In genomic region chr6:10838794-10839333, GRCh38 we compare ENCODE assay signal across 8 cellular contexts. TPM values are rescaled to one million over a fixed set of nuclear protein-coding genes. Genes with fewer than 3 reads are reported as not detected.
A peak's percentile ranks its signal among the peaks of the same experiment; 100 is the strongest.
DNase-seq lines count a peak whose midpoint lies in the region; ATAC-seq, FAIRE-seq and TF ChIP-seq lines count a peak whose summit lies in the region.

No MANE protein-coding gene starts in this region.

- peaks cover 35% of the 10 kb centered on the region for H3K27me3 Mint-ChIP-seq in activated T-helper 1 cell treated with anti-CD3 and anti-CD28 coated beads, Interleukin-12 subunit alpha, Interleukin-12 subunit beta, Interleukin-2, Interleukin-4 antibody, amounts not matched to agents 30 ng/mL and 10 ng/mL and 1 ng/mL, durations not matched to agents 14 hours and 24 hours and 36 hours (ENCODE audit: insufficient read depth)
- H3K27me3 Mint-ChIP-seq in stimulated activated naive CD8-positive, alpha-beta T cell treated with anti-CD3 and anti-CD28 coated beads, Interleukin-15, amount 100 ng/mL, for 72 hours = peaks cover 47% of the 10 kb centered on the region

- peak overlapping the region; percentile 67 for H2AFZ ChIP-seq in keratinocyte (ENCODE audit: control insufficient read depth, low read length)

- H3K9me1 ChIP-seq in keratinocyte (ENCODE audit: control insufficient read depth, extremely low read depth, insufficient read depth, low read length) = no peaks in the 10 kb centered on the region

- no peak overlapping the region for H3K27ac ChIP-seq in keratinocyte (ENCODE audit: control insufficient read depth, insufficient read depth, low read length)

- no peaks in the 10 kb centered on the region for H3K36me3 ChIP-seq in keratinocyte (ENCODE audit: control insufficient read depth in 2 of 2, extremely low read depth in 1 of 2, insufficient read depth in 2 of 2, low read length in 2 of 2)

- ATAC-seq in GM21360 (IDR thresholded peaks at IDR 0.05; ENCODE audit: unreplicated experiment) = peak; percentile 70
- ATAC-seq in HG03558 (IDR thresholded peaks at IDR 0.05; ENCODE audit: extremely low read depth, unreplicated experiment) = peak; percentile 46
- ATAC-seq in stimulated activated naive CD8-positive, alpha-beta T cell treated with anti-CD3 and anti-CD28 coated beads, Interleukin-15, amount 100 ng/mL, for 72 hours = peak; percentile 87

- no peaks in the 10 kb centered on the region for H4K20me1 ChIP-seq in keratinocyte (ENCODE audit: control insufficient read depth, extremely low read depth, insufficient read depth, low read length)

- DNase-seq in activated T-helper 1 cell treated with anti-CD3 and anti-CD28 coated beads, Interleukin-12 subunit alpha, Interleukin-12 subunit beta, Interleukin-2, Interleukin-4 antibody, amounts not matched to agents 30 ng/mL and 10 ng/mL and 1 ng/mL, durations not matched to agents 14 hours and 24 hours and 36 hours (ENCODE audit: low spot score) = no peak
- DNase-seq in keratinocyte (ENCODE audit: low read depth, low spot score) (no peak), activated gamma-delta T cell treated with Interleukin-2 at 50 U/mL for 16 hours (no peak), cerebellar nuclear complex (lab: John Stamatoyannopoulos, UW) (no peak)
- peak; percentile 50 to 58 for DNase-seq in stimulated activated naive CD8-positive, alpha-beta T cell treated with anti-CD3 and anti-CD28 coated beads, Interleukin-15, amount 100 ng/mL, for 72 hours

- H3K36me3 Mint-ChIP-seq in activated T-helper 1 cell treated with anti-CD3 and anti-CD28 coated beads, Interleukin-12 subunit alpha, Interleukin-12 subunit beta, Interleukin-2, Interleukin-4 antibody, amounts not matched to agents 30 ng/mL and 10 ng/mL and 1 ng/mL, durations not matched to agents 14 hours and 24 hours and 36 hours (ENCODE audit: low read depth) = peaks cover 5% of the 10 kb centered on the region

- no peaks in the 10 kb centered on the region for H3K79me2 ChIP-seq in keratinocyte (ENCODE audit: control insufficient read depth, insufficient read depth, low read length)

- no peaks in the 10 kb centered on the region for H3K9me3 ChIP-seq in keratinocyte (ENCODE audit: control insufficient read depth, low read depth, low read length)

- dilution Hi-C loops in keratinocyte (cut with MboI; ENCODE audit: extremely low pct_ligation_motif_present, low sequenced_read_pairs) = no loop called here

- H3K9me3 Mint-ChIP-seq in activated T-helper 1 cell treated with anti-CD3 and anti-CD28 coated beads, Interleukin-12 subunit alpha, Interleukin-12 subunit beta, Interleukin-2, Interleukin-4 antibody, amounts not matched to agents 30 ng/mL and 10 ng/mL and 1 ng/mL, durations not matched to agents 14 hours and 24 hours and 36 hours = no peaks in the 10 kb centered on the region
- H3K9me3 Mint-ChIP-seq in stimulated activated naive CD8-positive, alpha-beta T cell treated with anti-CD3 and anti-CD28 coated beads, Interleukin-15, amount 100 ng/mL, for 72 hours = peaks cover 8 to 11% of the 10 kb centered on the region in 2 donors

- H3K27ac Mint-ChIP-seq in activated T-helper 1 cell treated with anti-CD3 and anti-CD28 coated beads, Interleukin-12 subunit alpha, Interleukin-12 subunit beta, Interleukin-2, Interleukin-4 antibody, amounts not matched to agents 30 ng/mL and 10 ng/mL and 1 ng/mL, durations not matched to agents 14 hours and 24 hours and 36 hours = peak overlapping the region; percentile 99
- H3K27ac Mint-ChIP-seq in stimulated activated naive CD8-positive, alpha-beta T cell treated with anti-CD3 and anti-CD28 coated beads, Interleukin-15, amount 100 ng/mL, for 72 hours = peak overlapping the region; percentile 97 to 98

- FAIRE-seq in keratinocyte (lab: Jason Lieb, UNC) = peak; percentile 20

- H3K4me1 Mint-ChIP-seq in activated T-helper 1 cell treated with anti-CD3 and anti-CD28 coated beads, Interleukin-12 subunit alpha, Interleukin-12 subunit beta, Interleukin-2, Interleukin-4 antibody, amounts not matched to agents 30 ng/mL and 10 ng/mL and 1 ng/mL, durations not matched to agents 14 hours and 24 hours and 36 hours (ENCODE audit: low read depth) = peaks cover 23% of the 10 kb centered on the region
- peaks cover 28% of the 10 kb centered on the region for H3K4me1 Mint-ChIP-seq in stimulated activated naive CD8-positive, alpha-beta T cell treated with anti-CD3 and anti-CD28 coated beads, Interleukin-15, amount 100 ng/mL, for 72 hours

- no peak for TF ChIP-seq CTCF in keratinocyte (optimal IDR thresholded peaks at IDR 0.05 in 1 of 3, IDR thresholded peaks at IDR 0.05 in 1 of 3, conservative IDR thresholded peaks at IDR 0.05 in 1 of 3; ENCODE audit: extremely low read depth in 1 of 3, insufficient read depth in 2 of 3, low read length in 3 of 3)

- intact Hi-C loops in activated T-helper 1 cell treated with anti-CD3 and anti-CD28 coated beads, Interleukin-12 subunit alpha, Interleukin-12 subunit beta, Interleukin-2, Interleukin-4 antibody, amounts not matched to agents 30 ng/mL and 10 ng/mL and 1 ng/mL, durations not matched to agents 14 hours and 24 hours and 36 hours (cut with micrococcal nuclease) = loop anchor here (1.0 to 5.0 kb wide), 15 partner anchors 92 to 1402 kb away; partner anchors contain the start of genes C6orf52, NEDD9, PAK1IP1 and SMIM13

- H3K4me1 ChIP-seq in keratinocyte (ENCODE audit: control insufficient read depth, extremely low read depth, insufficient read depth, low read length) = peaks cover 3% of the 10 kb centered on the region

- H3K9ac ChIP-seq in keratinocyte (ENCODE audit: control insufficient read depth, extremely low read depth, insufficient read depth, low read length) = peak overlapping the region; percentile 82

- H3K4me3 Mint-ChIP-seq in activated T-helper 1 cell treated with anti-CD3 and anti-CD28 coated beads, Interleukin-12 subunit alpha, Interleukin-12 subunit beta, Interleukin-2, Interleukin-4 antibody, amounts not matched to agents 30 ng/mL and 10 ng/mL and 1 ng/mL, durations not matched to agents 14 hours and 24 hours and 36 hours = peak overlapping the region; percentile 85
- peak overlapping the region; percentile 78 to 89 for H3K4me3 Mint-ChIP-seq in stimulated activated naive CD8-positive, alpha-beta T cell treated with anti-CD3 and anti-CD28 coated beads, Interleukin-15, amount 100 ng/mL, for 72 hours

- H3K27me3 ChIP-seq in keratinocyte (ENCODE audit: control insufficient read depth, extremely low read depth, insufficient read depth, low read length) = peaks cover 20% of the 10 kb centered on the region

- H3K4me3 ChIP-seq in GM08714 (ENCODE audit: low read length) (peak overlapping the region; percentile 68), keratinocyte (ENCODE audit: control insufficient read depth in 2 of 3, extremely low read depth in 1 of 3, insufficient read depth in 2 of 3, low read depth in 1 of 3, low read length in 3 of 3) (peak overlapping the region; percentile 64 to 85 (median 77))

- peak overlapping the region; percentile 99 for H3K4me2 ChIP-seq in keratinocyte (ENCODE audit: control insufficient read depth, extremely low read depth, insufficient read depth, low read depth, low read length)

RNA-seq across cellular contexts. Expression of gene MAK, which starts 0.5 kb away (rescaled TPM):
- total RNA-seq in activated T-helper 1 cell treated with anti-CD3 and anti-CD28 coated beads, Interleukin-12 subunit alpha, Interleukin-12 subunit beta, Interleukin-2, Interleukin-4 antibody, amounts not matched to agents 30 ng/mL and 10 ng/mL and 1 ng/mL, durations not matched to agents 14 hours and 24 hours and 36 hours = 0.67 and 0.73 TPM in 2 replicates
- polyA plus RNA-seq in keratinocyte = 0.02 to 0.03 TPM in 2 of 3 replicates, not detected in the other
- polyA plus RNA-seq in keratinocyte (2011; ENCODE audit: low read depth) = not detected
- not detected in 2 replicates for polyA plus RNA-seq in keratinocyte (2011; cell fraction: cytosol; rRNA removed)
- polyA plus RNA-seq in keratinocyte (2011; cell fraction: nucleus; rRNA removed) = not detected in 2 replicates
- polyA plus RNA-seq in keratinocyte (2012; ENCODE audit: low replicate concordance) = 0.11 TPM in 1 of 2 replicates, not detected in the other
- polyA minus RNA-seq in keratinocyte = not detected in 3 replicates
- not detected for polyA minus RNA-seq in keratinocyte (2011; cell fraction: cytosol; rRNA and poly(A)+ RNA removed)
- not detected in 2 replicates for polyA minus RNA-seq in keratinocyte (2011; cell fraction: nucleus; rRNA and poly(A)+ RNA removed)

RNA-seq across cellular contexts. Expression of gene GCM2, which starts 43.0 kb away (rescaled TPM):
- not detected in 2 replicates for total RNA-seq in activated T-helper 1 cell treated with anti-CD3 and anti-CD28 coated beads, Interleukin-12 subunit alpha, Interleukin-12 subunit beta, Interleukin-2, Interleukin-4 antibody, amounts not matched to agents 30 ng/mL and 10 ng/mL and 1 ng/mL, durations not matched to agents 14 hours and 24 hours and 36 hours
- polyA plus RNA-seq in keratinocyte = not detected in 3 replicates
- polyA plus RNA-seq in keratinocyte (2011; ENCODE audit: low read depth) = not detected
- not detected in 2 replicates for polyA plus RNA-seq in keratinocyte (2011; cell fraction: cytosol; rRNA removed)
- not detected in 2 replicates for polyA plus RNA-seq in keratinocyte (2011; cell fraction: nucleus; rRNA removed)
- polyA plus RNA-seq in keratinocyte (2012; ENCODE audit: low replicate concordance) = 0.06 TPM in 1 of 2 replicates, not detected in the other
- polyA minus RNA-seq in keratinocyte = not detected in 3 replicates
- not detected for polyA minus RNA-seq in keratinocyte (2011; cell fraction: cytosol; rRNA and poly(A)+ RNA removed)
- polyA minus RNA-seq in keratinocyte (2011; cell fraction: nucleus; rRNA and poly(A)+ RNA removed) = not detected in 2 replicates

RNA-seq across cellular contexts. Expression of gene SYCP2L, which starts 48.0 kb away (rescaled TPM):
- not detected in 2 replicates for total RNA-seq in activated T-helper 1 cell treated with anti-CD3 and anti-CD28 coated beads, Interleukin-12 subunit alpha, Interleukin-12 subunit beta, Interleukin-2, Interleukin-4 antibody, amounts not matched to agents 30 ng/mL and 10 ng/mL and 1 ng/mL, durations not matched to agents 14 hours and 24 hours and 36 hours
- 0.44 to 1.3 TPM (median 0.76 TPM) in 3 replicates for polyA plus RNA-seq in keratinocyte
- polyA plus RNA-seq in keratinocyte (2011; ENCODE audit: low read depth) = 1.7 TPM
- 0.21 and 0.40 TPM in 2 replicates for polyA plus RNA-seq in keratinocyte (2011; cell fraction: cytosol; rRNA removed)
- polyA plus RNA-seq in keratinocyte (2011; cell fraction: nucleus; rRNA removed) = 3.0 and 3.8 TPM in 2 replicates
- 0.30 and 0.89 TPM in 2 replicates for polyA plus RNA-seq in keratinocyte (2012; ENCODE audit: low replicate concordance)
- polyA minus RNA-seq in keratinocyte = 0.80 to 0.86 TPM in 2 of 3 replicates, not detected in the other
- polyA minus RNA-seq in keratinocyte (2011; cell fraction: cytosol; rRNA and poly(A)+ RNA removed) = not detected
- polyA minus RNA-seq in keratinocyte (2011; cell fraction: nucleus; rRNA and poly(A)+ RNA removed) = 1.1 and 3.0 TPM in 2 replicates

Comparison
In these comparisons a context has a peak if more than half of its experiments do, and no peak if none do; other contexts are left out.
1. DNase-seq: peak in stimulated activated naive CD8-positive, alpha-beta T cell treated with anti-CD3 and anti-CD28 coated beads, Interleukin-15, amount 100 ng/mL, for 72 hours (2 of 2); none in activated T-helper 1 cell treated with anti-CD3 and anti-CD28 coated beads, Interleukin-12 subunit alpha, Interleukin-12 subunit beta, Interleukin-2, Interleukin-4 antibody, amounts not matched to agents 30 ng/mL and 10 ng/mL and 1 ng/mL, durations not matched to agents 14 hours and 24 hours and 36 hours (single experiment), keratinocyte (single experiment), activated gamma-delta T cell treated with Interleukin-2 at 50 U/mL for 16 hours (single experiment) and cerebellar nuclear complex (0 of 2).
2. Peak in every context shown above with its lines, with median percentiles within 50 percentile points of each other: ATAC-seq.